ENCODE assay signal across 8 cellular contexts in the genomic region with DNA sequence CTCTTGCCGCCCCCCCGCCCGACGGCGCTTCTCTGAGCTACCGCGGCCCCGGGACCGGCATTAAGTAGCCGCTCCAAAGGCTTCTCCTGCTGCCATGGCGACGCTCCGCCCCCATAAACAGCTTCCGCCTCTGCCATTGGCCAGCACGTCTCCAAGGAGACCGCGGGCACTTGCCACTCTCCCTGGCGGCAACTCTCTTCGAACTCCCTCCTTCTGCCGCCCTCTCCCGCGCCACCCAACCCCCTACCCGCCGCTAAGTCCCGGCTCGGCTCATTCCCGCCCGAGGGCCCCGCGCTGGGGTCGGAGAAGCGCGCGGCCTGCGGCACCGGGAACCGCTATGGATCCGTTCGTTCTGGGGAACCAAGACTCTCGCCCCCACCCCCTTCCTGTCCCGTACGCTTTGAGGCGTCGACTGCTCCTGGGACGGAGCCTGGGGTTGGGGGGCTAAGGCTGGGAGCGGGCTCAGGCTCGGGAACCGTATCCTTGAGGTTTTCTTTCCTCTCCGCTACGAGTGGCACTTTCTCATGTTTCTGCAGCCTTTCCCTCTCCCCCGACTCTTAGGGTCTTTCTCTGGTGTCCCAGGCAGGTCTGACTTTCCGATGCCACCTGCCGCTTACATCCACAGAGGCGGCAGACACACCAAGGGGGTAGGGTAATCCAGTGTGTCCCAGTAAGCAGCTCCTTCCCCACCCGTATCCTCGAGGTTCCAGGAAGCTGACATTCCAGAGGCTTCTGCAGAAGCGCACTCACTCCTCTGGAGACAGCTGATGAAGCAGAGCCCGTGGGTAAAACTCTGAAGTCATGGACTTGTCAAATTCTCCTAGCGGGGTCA. TPM values are rescaled to one million over a fixed set of nuclear protein-coding genes. Genes with fewer than 3 reads are reported as not detected.
DNase-seq lines count a peak whose midpoint lies in the region; ATAC-seq and TF ChIP-seq lines count a peak whose summit lies in the region.

TSS of gene FOXJ1 (minus strand) at position 34 of the 832 bp plus-strand sequence. CDS start 850 bp downstream, outside the sequence.

- H3K4me1 ChIP-seq in OCI-LY1 (ENCODE audit: insufficient read depth, low read length, severe bottlenecking) (peaks cover 18% of the 10 kb centered on the region), mucosa of descending colon (ENCODE audit: low read depth) (peaks cover 13% of the 10 kb centered on the region)

- H3K36me3 ChIP-seq in OCI-LY1 (ENCODE audit: insufficient read depth, low read length) (no peaks in the 10 kb centered on the region), mucosa of descending colon (ENCODE audit: low read depth) (no peaks in the 10 kb centered on the region)

- no peak within 1 kb of the TSS for H3K9ac ChIP-seq in OCI-LY1 (ENCODE audit: low read length)

- H3K4me2 ChIP-seq in OCI-LY1 (ENCODE audit: low read length) = peak within 1 kb of the TSS; percentile 48

- H3K9me3 ChIP-seq in OCI-LY1 (ENCODE audit: low read length) (no peaks in the 10 kb centered on the region), mucosa of descending colon (no peaks in the 10 kb centered on the region)

- TF ChIP-seq CTCF in OCI-LY1 (IDR thresholded peaks at IDR 0.05; ENCODE audit: low read length) (no peak), epithelial cell of proximal tubule (conservative IDR thresholded peaks at IDR 0.05; ENCODE audit: low read depth, low read length) (no peak), mucosa of descending colon (IDR thresholded peaks at IDR 0.05) (no peak)

- intact Hi-C loops in mucosa of descending colon (cut with DNase I, micrococcal nuclease) = no loop called here

- H4K20me1 ChIP-seq in OCI-LY1 (ENCODE audit: insufficient read depth, low read length) = no peaks in the 10 kb centered on the region

- peak within 1 kb of the TSS; percentile 43 for H3K4me3 ChIP-seq in OCI-LY1 (ENCODE audit: low read depth, low read length, poor library complexity, severe bottlenecking)
- peak within 1 kb of the TSS; percentile 62 for H3K4me3 ChIP-seq in epithelial cell of proximal tubule (ENCODE audit: low read depth, low read length)
- no peak within 1 kb of the TSS for H3K4me3 ChIP-seq in mucosa of descending colon

- ATAC-seq in GM19351 (IDR thresholded peaks at IDR 0.05; ENCODE audit: unreplicated experiment) = peak; percentile 62
- peak; percentile 84 for ATAC-seq in mucosa of descending colon

- no peak within 1 kb of the TSS for H3K27ac ChIP-seq in OCI-LY1 (ENCODE audit: low read depth, low read length, poor library complexity, severe bottlenecking)

- no peak within 1 kb of the TSS for H2AFZ ChIP-seq in OCI-LY1 (ENCODE audit: low read length)

- no peaks in the 10 kb centered on the region for H3K9me2 ChIP-seq in OCI-LY1 (ENCODE audit: low read depth, low read length)

- H3K27me3 ChIP-seq in OCI-LY1 (ENCODE audit: insufficient read depth, low read length) = peaks cover 6% of the 10 kb centered on the region; the same call in 1 of the 2 replicates

- no peaks in the 10 kb centered on the region for H3F3A ChIP-seq in OCI-LY1 (ENCODE audit: insufficient read depth, low read length)

- DNase-seq in AML-193 (lab: John Stamatoyannopoulos, UW) = peak; percentile 88 to 90
- DNase-seq in HuH-7.5 (ENCODE audit: low spot score) = peak; percentile 99
- peak; percentile 87 for DNase-seq in activated T-cell treated with anti-CD3 and anti-CD28 coated beads for 1 hour (ENCODE audit: low read depth)
- no peak for DNase-seq in epithelial cell of proximal tubule (ENCODE audit: low read depth)
- peak; percentile 93 to 95 (median 93) for DNase-seq in mucosa of descending colon
- DNase-seq in stimulated activated CD8-positive, alpha-beta memory T cell treated with anti-CD3 and anti-CD28 coated beads, Interleukin-15, amount 100 ng/mL, for 48 hours (ENCODE audit: low read depth in 2 of 2) = peak; percentile 86 to 88

- H3K79me2 ChIP-seq in OCI-LY1 (ENCODE audit: insufficient read depth, low read length) = no peaks in the 10 kb centered on the region

RNA-seq across cellular contexts. Expression of gene FOXJ1, which starts in this region (rescaled TPM):
- 2.6 and 3.0 TPM in 2 replicates for total RNA-seq in epithelial cell of proximal tubule
- total RNA-seq in mucosa of descending colon = 1 to 10 TPM in 1 of 3 donors, under 1 TPM in 2; 0.16 to 2.2 (median 0.52) TPM
